20 cellular contexts compared by ENCODE assay signal in the genomic region with DNA sequence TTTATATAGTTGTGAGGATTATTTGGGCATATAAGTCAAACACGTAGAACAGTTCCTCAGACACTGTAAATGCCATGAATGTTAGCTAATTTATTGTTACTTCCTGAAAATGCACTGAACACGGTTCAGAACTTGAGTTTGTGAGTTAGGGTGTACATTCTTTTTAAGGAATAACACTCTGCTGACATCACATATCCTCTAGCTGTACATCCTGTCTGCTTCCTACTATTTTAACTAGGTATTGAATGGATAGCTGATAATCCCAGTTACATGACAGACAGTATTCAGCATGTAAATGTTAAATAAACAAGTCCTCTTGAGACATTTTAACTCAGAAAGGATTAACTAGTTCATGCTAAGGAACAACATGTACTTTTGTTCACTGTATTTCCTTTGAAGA. TPM values are rescaled to one million over a fixed set of nuclear protein-coding genes. Genes with fewer than 3 reads are reported as not detected.
DNase-seq lines count a peak whose midpoint lies in the region; ATAC-seq, FAIRE-seq and TF ChIP-seq lines count a peak whose summit lies in the region.
"Had no signal": no experiment of that assay in that cellular context is flagged by ENCODE, and none has a peak within 500 bp of the region (broad histone marks: within the 10 kb centered on the region; RNA-seq: fewer than 3 reads in every experiment).

No MANE protein-coding gene starts in this region.

- no peak for TF ChIP-seq POLR2A in endothelial cell of umbilical vein (IDR thresholded peaks at IDR 0.05; ENCODE audit: low read depth, low read length)

- no peaks in the 10 kb centered on the region for H3K9me1 ChIP-seq in endothelial cell of umbilical vein (replicated peaks; ENCODE audit: control insufficient read depth, extremely low read depth, insufficient read depth, low read length)

- POLR2A ChIA-PET in A673 (lab: Charles Lee; ENCODE audit: low non-redundant PET): no interaction called here
- POLR2A ChIA-PET in endothelial cell of umbilical vein (lab: Charles Lee): no interaction called here

- dilution Hi-C loops in endothelial cell of umbilical vein (cut with MboI; ENCODE audit: extremely low pct_ligation_motif_present, low sequenced_read_pairs): no loop called here

- H3K9me3 ChIP-seq in A673 (ENCODE audit: low read depth, low read length, poor library complexity, severe bottlenecking) (no peaks in the 10 kb centered on the region), endothelial cell of umbilical vein (replicated peaks; ENCODE audit: control insufficient read depth, insufficient read depth, low read length) (no peaks in the 10 kb centered on the region)
- H3K9me3 ChIP-seq: body of pancreas had no signal

- H3K4me2 ChIP-seq in endothelial cell of umbilical vein (ENCODE audit: insufficient read depth, low read length): peak overlapping the region; percentile 44

- H3K4me3 Mint-ChIP-seq in naive B cell: no peak overlapping the region
- H3K4me3 Mint-ChIP-seq: natural killer cell treated with Interleukin-12 subunit alpha and Interleukin-12 subunit beta and Interleukin-15 and Interleukin-18, amount 100 ng/mL, for 72 hours; stimulated activated naive CD8-positive, alpha-beta T cell treated with anti-CD3 and anti-CD28 coated beads, Interleukin-15, amount 100 ng/mL, for 72 hours had no signal

- BruUV-seq in A673 (replicated peaks; lab: Mats Ljungman, UMichigan): no TSS peak
- BruUV-seq in endothelial cell of umbilical vein (replicated peaks; lab: Mats Ljungman, UMichigan): no TSS peak

- intact Hi-C loops in A673 (cut with micrococcal nuclease; ENCODE audit: unreplicated experiment) (no loop called here), endothelial cell of umbilical vein (cut with micrococcal nuclease) (loop anchor here (1.0 to 5.0 kb wide), 2 partner anchors 16 to 100 kb away; partner anchors contain the start of gene SAMD8)

- FAIRE-seq in endothelial cell of umbilical vein (lab: Jason Lieb, UNC): peak; percentile 92
- FAIRE-seq: G401.6, GM12878, H1 had no signal

- H3K27ac ChIP-seq in A673 (ENCODE audit: low read depth, low read length, poor library complexity, severe bottlenecking) (no peak overlapping the region), endothelial cell of umbilical vein (ENCODE audit: insufficient read depth, low read depth, low read length) (peak overlapping the region; percentile 72)

- no peaks in the 10 kb centered on the region for H3K36me3 Mint-ChIP-seq in naive B cell
- H3K36me3 Mint-ChIP-seq: natural killer cell treated with Interleukin-12 subunit alpha and Interleukin-12 subunit beta and Interleukin-15 and Interleukin-18, amount 100 ng/mL, for 72 hours had no signal

- DNase-seq in A673 (ENCODE audit: low spot score) (peak; percentile 26), KG1 (lab: John Stamatoyannopoulos, UW) (peak; percentile 33), endothelial cell of umbilical vein (ENCODE audit: low read depth, low spot score) (peak; percentile 82), naive B cell (no peak), hepatic stellate cell (ENCODE audit: low spot score) (no peak), DMS79 (lab: John Stamatoyannopoulos, UW) (no peak)
- DNase-seq in activated CD8-positive, alpha-beta memory T cell treated with anti-CD3 and anti-CD28 coated beads for 24 hours: no peak
- DNase-seq: activated CD4-positive, alpha-beta T cell treated with anti-CD3 and anti-CD28 coated beads for 4 hours; activated naive CD4-positive, alpha-beta T cell treated with Interleukin-2 at 50 U/mL for 16 hours; body of pancreas; NCI-H1436 treated with DMSO at 0.1 percent for 48 hours; NCI-H2227 treated with DMSO at 0.1 percent for 48 hours; SIG-M5; stimulated activated CD4-positive, alpha-beta T cell treated with anti-CD3 and anti-CD28 coated beads, Interleukin-15, amount 100 ng/mL, for 24 hours; stimulated activated naive CD8-positive, alpha-beta T cell treated with anti-CD3 and anti-CD28 coated beads, Interleukin-15, amount 100 ng/mL, for 72 hours had no signal

- H3K79me2 ChIP-seq in endothelial cell of umbilical vein (ENCODE audit: control insufficient read depth, insufficient read depth, low read length): peaks cover 23% of the 10 kb centered on the region

- no peaks in the 10 kb centered on the region for H3K36me3 ChIP-seq in A673 (ENCODE audit: insufficient read depth, low read length, poor library complexity, severe bottlenecking)
- H3K36me3 ChIP-seq in endothelial cell of umbilical vein (ENCODE audit: control insufficient read depth in 2 of 2, extremely low read depth in 1 of 2, insufficient read depth in 2 of 2, low read length in 2 of 2): no peaks in the 10 kb centered on the region

- no peaks in the 10 kb centered on the region for H3K27me3 Mint-ChIP-seq in naive B cell
- H3K27me3 Mint-ChIP-seq: natural killer cell treated with Interleukin-12 subunit alpha and Interleukin-12 subunit beta and Interleukin-15 and Interleukin-18, amount 100 ng/mL, for 72 hours; stimulated activated naive CD8-positive, alpha-beta T cell treated with anti-CD3 and anti-CD28 coated beads, Interleukin-15, amount 100 ng/mL, for 72 hours had no signal

- CTCF ChIA-PET in A673 (lab: Charles Lee): no interaction called here
- CTCF ChIA-PET in endothelial cell of umbilical vein (lab: Charles Lee): interaction anchor here (0.8 to 2.5 kb wide), 5 partner anchors 8 to 108 kb away, joined by 3 to 14 read pairs (median 4); partner anchors contain the start of genes COMTD1 and SAMD8

- no peak for ATAC-seq in naive B cell (ENCODE audit: low read depth in 2 of 2)
- no peak for ATAC-seq in HG03432 (IDR thresholded peaks at IDR 0.05; ENCODE audit: unreplicated experiment)
- ATAC-seq: body of pancreas; GM12878; natural killer cell treated with Interleukin-12 subunit alpha and Interleukin-12 subunit beta and Interleukin-15 and Interleukin-18, amount 100 ng/mL, for 72 hours; stimulated activated naive CD8-positive, alpha-beta T cell treated with anti-CD3 and anti-CD28 coated beads, Interleukin-15, amount 100 ng/mL, for 72 hours had no signal

- H3K4me1 ChIP-seq in A673 (ENCODE audit: insufficient read depth, low read length, poor library complexity, severe bottlenecking) (peaks cover 5% of the 10 kb centered on the region), endothelial cell of umbilical vein (ENCODE audit: control insufficient read depth, extremely low read depth, insufficient read depth, low read length) (peaks cover 25% of the 10 kb centered on the region)
- H3K4me1 ChIP-seq: body of pancreas had no signal

- no peak overlapping the region for H2AFZ ChIP-seq in endothelial cell of umbilical vein (ENCODE audit: low read depth, low read length)

- peak overlapping the region; percentile 36 for H3K9ac ChIP-seq in endothelial cell of umbilical vein (replicated peaks; ENCODE audit: extremely low read depth, insufficient read depth, low read length)

- peak overlapping the region; percentile 44 to 99 (median 81) for H3K27ac Mint-ChIP-seq in naive B cell
- H3K27ac Mint-ChIP-seq: natural killer cell treated with Interleukin-12 subunit alpha and Interleukin-12 subunit beta and Interleukin-15 and Interleukin-18, amount 100 ng/mL, for 72 hours; stimulated activated naive CD8-positive, alpha-beta T cell treated with anti-CD3 and anti-CD28 coated beads, Interleukin-15, amount 100 ng/mL, for 72 hours had no signal

- H3K9me3 Mint-ChIP-seq in naive B cell: no peaks in the 10 kb centered on the region
- H3K9me3 Mint-ChIP-seq: natural killer cell treated with Interleukin-12 subunit alpha and Interleukin-12 subunit beta and Interleukin-15 and Interleukin-18, amount 100 ng/mL, for 72 hours; stimulated activated naive CD8-positive, alpha-beta T cell treated with anti-CD3 and anti-CD28 coated beads, Interleukin-15, amount 100 ng/mL, for 72 hours had no signal

- no peak for TF ChIP-seq CTCF in A673 (conservative IDR thresholded peaks at IDR 0.05; ENCODE audit: low read depth, low read length)
- no peak for TF ChIP-seq CTCF in endothelial cell of umbilical vein (IDR thresholded peaks at IDR 0.05; ENCODE audit: extremely low read depth in 1 of 2, insufficient read depth in 1 of 2, low read depth in 1 of 2, low read length in 2 of 2)

- peaks cover 39 to 53% (median 46%) of the 10 kb centered on the region in 3 donors for H3K4me1 Mint-ChIP-seq in naive B cell

- no peaks in the 10 kb centered on the region for H4K20me1 ChIP-seq in endothelial cell of umbilical vein (replicated peaks; ENCODE audit: control insufficient read depth, extremely low read depth, insufficient read depth, low read length)

- H3K27me3 ChIP-seq in A673 (replicated peaks; ENCODE audit: insufficient read depth, low read depth, low read length, poor library complexity) (no peaks in the 10 kb centered on the region), endothelial cell of umbilical vein (ENCODE audit: control insufficient read depth in 2 of 2, insufficient read depth in 2 of 2, low read length in 2 of 2) (no peaks in the 10 kb centered on the region)
- H3K27me3 ChIP-seq: body of pancreas had no signal

- H3K4me3 ChIP-seq in A673 (ENCODE audit: low read depth, low read length, poor library complexity, severe bottlenecking) (no peak overlapping the region), endothelial cell of umbilical vein (replicated peaks in 1 of 3; ENCODE audit: insufficient read depth in 1 of 3, low read depth in 1 of 3, low read length in 3 of 3) (no peak overlapping the region)
- H3K4me3 ChIP-seq: body of pancreas, GM12878 had no signal

TF ChIP-seq in endothelial cell of umbilical vein, 7 proteins besides CTCF, POLR2A, EP300 and RAD21:
- TF ChIP-seq JUN (IDR thresholded peaks at IDR 0.05; ENCODE audit: borderline replicate concordance, insufficient read depth, insufficient read length, low read depth): peak; percentile 64
- TF ChIP-seq, protein P1, sequence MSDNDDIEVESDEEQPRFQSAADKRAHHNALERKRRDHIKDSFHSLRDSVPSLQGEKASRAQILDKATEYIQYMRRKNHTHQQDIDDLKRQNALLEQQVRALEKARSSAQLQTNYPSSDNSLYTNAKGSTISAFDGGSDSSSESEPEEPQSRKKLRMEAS (IDR thresholded peaks at IDR 0.05; ENCODE audit: insufficient read depth, insufficient read length): no peak
- TF ChIP-seq MYC (IDR thresholded peaks at IDR 0.05; ENCODE audit: low read depth, low read length): no peak
- no peak for TF ChIP-seq EZH2 (IDR thresholded peaks at IDR 0.05; ENCODE audit: borderline replicate concordance, low read depth, low read length, severe bottlenecking)
- no peak for TF ChIP-seq GATA2 (IDR thresholded peaks at IDR 0.05; ENCODE audit: insufficient read depth, insufficient read length, low read depth, low read length)

RNA-seq across cellular contexts. Expression of gene SAMD8, which starts 16.0 kb away (rescaled TPM):
- total RNA-seq in A673 (2021) (17.1 and 18.1 TPM in 2 replicates), endothelial cell of umbilical vein (22.8 and 23.2 TPM in 2 replicates)
- polyA plus RNA-seq in endothelial cell of umbilical vein (17.1 and 19.6 TPM in 2 replicates), naive B cell (ENCODE audit: low read depth in 6 of 6) (10 to 100 TPM; 11.9 to 20.1 (median 15.6) TPM)
- polyA plus RNA-seq in endothelial cell of umbilical vein (2011; cell fraction: cytosol; rRNA removed): 9.9 and 10.5 TPM in 2 replicates
- polyA plus RNA-seq in endothelial cell of umbilical vein (2011; cell fraction: nucleus; rRNA removed): 13.6 and 16.7 TPM in 2 replicates
- polyA plus RNA-seq in endothelial cell of umbilical vein (2012): 15.4 and 16.8 TPM in 2 replicates
- 62.0 and 74.8 TPM in 2 replicates for polyA minus RNA-seq in endothelial cell of umbilical vein
- 10.3 TPM for polyA minus RNA-seq in endothelial cell of umbilical vein (2011; cell fraction: cytosol; rRNA and poly(A)+ RNA removed)
- polyA minus RNA-seq in endothelial cell of umbilical vein (2011; cell fraction: nucleus; rRNA and poly(A)+ RNA removed): 21.0 and 34.8 TPM in 2 replicates

Comparison
In these comparisons a context has a peak if more than half of its experiments do, and no peak if none do; other contexts are left out.
1. DNase-seq: peak in A673 (single experiment), KG1 (single experiment) and endothelial cell of umbilical vein (single experiment); none in naive B cell (single experiment), activated CD8-positive, alpha-beta memory T cell treated with anti-CD3 and anti-CD28 coated beads for 24 hours (single experiment), hepatic stellate cell (single experiment) and DMS79 (single experiment).